17 cellular contexts compared by ENCODE assay signal in the genomic region with DNA sequence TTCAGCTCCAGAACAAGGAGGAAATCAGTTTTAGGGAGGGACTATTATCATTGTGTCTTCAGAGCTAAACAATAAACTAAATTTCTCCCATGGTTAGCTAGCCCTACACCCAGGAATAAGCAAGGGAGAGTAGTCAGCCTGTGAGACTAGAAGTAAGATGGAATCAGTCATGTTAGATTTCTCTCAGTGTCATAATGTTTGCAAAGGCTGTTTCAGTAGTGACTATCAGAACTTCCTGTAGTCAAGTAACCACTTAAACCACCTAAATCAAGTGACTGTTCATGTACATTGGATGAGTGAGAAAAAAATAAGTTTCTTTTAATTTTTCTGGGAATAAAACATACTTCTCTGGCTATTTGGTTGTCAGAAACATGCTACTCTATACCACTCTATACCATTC.
DNase-seq lines count a peak whose midpoint lies in the region; ATAC-seq and TF ChIP-seq lines count a peak whose summit lies in the region.
"Had no signal": no experiment of that assay in that cellular context is flagged by ENCODE, and none has a peak within 500 bp of the region (broad histone marks: within the 10 kb centered on the region; RNA-seq: fewer than 3 reads in every experiment).

No MANE protein-coding gene starts in this region.

- DNase-seq in SIG-M5 treated with dmso at 0.1 percent for 504 hours (lab: John Stamatoyannopoulos, UW; ENCODE audit: unreplicated experiment) (no peak), foreskin melanocyte (no peak), right lobe of liver (no peak), GOT3 (lab: John Stamatoyannopoulos, UW) (no peak)
- DNase-seq: AML-193; DMS79 treated with DMSO at 0.1 percent for 48 hours; gastrocnemius medialis; mammary epithelial cell; NCI-H2227 treated with DMSO at 0.1 percent for 48 hours; SK-N-SH; stimulated activated naive B cell treated with anti-CD40 and anti-IgM and Interleukin-4, amounts not matched to agents 10 μg/mL and 1 μg/mL and 100 μg/mL, for 72 hours; uterus had no signal

- peak; percentile 41 for ATAC-seq in GM18858 (IDR thresholded peaks at IDR 0.05; ENCODE audit: unreplicated experiment)
- ATAC-seq in GM21423 (IDR thresholded peaks at IDR 0.05; ENCODE audit: unreplicated experiment): peak; percentile 44
- ATAC-seq in HG02885 (IDR thresholded peaks at IDR 0.05; ENCODE audit: poor library complexity, unreplicated experiment): peak; percentile 47
- ATAC-seq in HG03571 (IDR thresholded peaks at IDR 0.05; ENCODE audit: unreplicated experiment): peak; percentile 44
- ATAC-seq in right lobe of liver: no peak
- ATAC-seq: gastrocnemius medialis; stimulated activated naive B cell treated with anti-CD40 and anti-IgM and Interleukin-4, amounts not matched to agents 10 μg/mL and 1 μg/mL and 100 μg/mL, for 72 hours had no signal

- H3K9me3 ChIP-seq in right lobe of liver: no peaks in the 10 kb centered on the region
- H3K9me3 ChIP-seq: gastrocnemius medialis, HAP-1, SK-N-SH, uterus had no signal

- H3K4me1 ChIP-seq in right lobe of liver: no peaks in the 10 kb centered on the region
- H3K4me1 ChIP-seq: gastrocnemius medialis, HAP-1, uterus had no signal

- H3K27ac ChIP-seq in right lobe of liver: no peak overlapping the region
- H3K27ac ChIP-seq: gastrocnemius medialis, uterus had no signal

- intact Hi-C loops in right lobe of liver (cut with DNase I): no loop called here

- H3K36me3 ChIP-seq in right lobe of liver: no peaks in the 10 kb centered on the region
- H3K36me3 ChIP-seq: gastrocnemius medialis, HAP-1, uterus had no signal

- no peaks in the 10 kb centered on the region for H3K27me3 ChIP-seq in right lobe of liver
- H3K27me3 ChIP-seq: gastrocnemius medialis, uterus had no signal

- no peak overlapping the region for H3K4me3 ChIP-seq in right lobe of liver
- H3K4me3 ChIP-seq: gastrocnemius medialis, HAP-1, uterus had no signal

- TF ChIP-seq POLR2A in right lobe of liver (IDR thresholded peaks at IDR 0.05): no peak

- TF ChIP-seq CTCF in right lobe of liver (IDR thresholded peaks at IDR 0.05): no peak

Comparison
In these comparisons a context has a peak if more than half of its experiments do, and no peak if none do; other contexts are left out.
1. ATAC-seq: peak in GM18858 (single experiment), GM21423 (single experiment), HG02885 (single experiment) and HG03571 (single experiment); none in right lobe of liver (0 of 4).